ENCODE assay signal across 22 cellular contexts in the genomic region with DNA sequence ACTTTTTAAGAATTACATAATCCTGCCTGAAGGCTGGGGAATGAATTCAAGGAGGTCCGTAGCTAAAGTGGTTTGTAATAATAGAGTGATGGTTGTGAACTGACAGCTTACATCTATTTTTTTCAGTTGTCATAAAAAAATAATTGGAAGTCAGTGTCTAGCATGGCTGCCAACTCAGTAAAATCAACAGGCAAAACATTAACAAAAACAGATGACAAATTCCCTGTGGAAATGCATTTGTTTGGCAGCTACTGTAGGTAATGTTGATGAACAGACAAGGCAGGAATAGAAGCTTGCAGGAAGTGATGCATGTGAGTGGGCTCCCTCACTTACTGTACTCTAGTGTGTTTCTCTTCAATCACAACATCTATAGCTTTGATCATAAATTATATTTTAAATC.
DNase-seq lines count a peak whose midpoint lies in the region; ATAC-seq, FAIRE-seq and TF ChIP-seq lines count a peak whose summit lies in the region.
"Had no signal": no experiment of that assay in that cellular context is flagged by ENCODE, and none has a peak within 500 bp of the region (broad histone marks: within the 10 kb centered on the region; RNA-seq: fewer than 3 reads in every experiment).

No MANE protein-coding gene starts in this region.

- peak; percentile 35 for FAIRE-seq in D721Med (lab: Jason Lieb, UNC)
- FAIRE-seq: GM19239, HepG2 had no signal

- ATAC-seq in GM19328 (IDR thresholded peaks at IDR 0.05; ENCODE audit: unreplicated experiment): no peak
- ATAC-seq: HepG2, T-helper 17 cell had no signal

- DNase-seq in NCI-H2081 (lab: John Stamatoyannopoulos, UW) (peak; percentile 3 to 28), NCI-H2081 treated with DMSO at 0.1 percent for 48 hours (lab: John Stamatoyannopoulos, UW) (no peak), D721Med (ENCODE audit: insufficient read length, low spot score) (no peak), NCI-H2171 (lab: John Stamatoyannopoulos, UW) (peak; percentile 55), cerebellar cortex (ENCODE audit: low spot score) (peak; percentile 30), ureter (ENCODE audit: low spot score) (no peak), HK-2 (ENCODE audit: unreplicated experiment) (no peak)
- DNase-seq: CD4-positive, alpha-beta T cell; COR-L47; DMS79 treated with DMSO at 0.1 percent for 48 hours; H7; Karpas-422; NCI-H187; NCI-H345; NCI-H524 treated with DMSO at 0.1 percent for 48 hours; NCI-H82; Right ventricle myocardium superior; RPMI8226; T-helper 17 cell had no signal

- no peak for TF ChIP-seq CTCF in D721Med (IDR thresholded peaks at IDR 0.05; ENCODE audit: insufficient read depth, missing control alignments)

Comparison
In these comparisons a context has a peak if more than half of its experiments do, and no peak if none do; other contexts are left out.
1. DNase-seq: peak in NCI-H2081 (2 of 2), NCI-H2171 (single experiment) and cerebellar cortex (single experiment); none in NCI-H2081 treated with DMSO at 0.1 percent for 48 hours (single experiment), D721Med (single experiment), ureter (single experiment) and HK-2 (single experiment).